In genomic region chr14:70812124-70812818, GRCh38 we compare ENCODE assay signal across 2 cellular contexts.
TF ChIP-seq lines count a peak whose summit lies in the region.

No MANE protein-coding gene starts in this region.

TF ChIP-seq in GM12891, 5 proteins besides CTCF, POLR2A, EP300 and RAD21:
- TF ChIP-seq PAX5 (IDR thresholded peaks at IDR 0.05; ENCODE audit: insufficient read depth, low read length, severe bottlenecking) (no peak), POU2F2 (IDR thresholded peaks at IDR 0.05; ENCODE audit: low read depth, low read length) (no peak), TAF1 (IDR thresholded peaks at IDR 0.05; ENCODE audit: low read depth, low read length) (no peak), POLR2AphosphoS5 (IDR thresholded peaks at IDR 0.05; ENCODE audit: low read depth, low read length) (no peak), SPI1 (IDR thresholded peaks at IDR 0.05; ENCODE audit: low read depth, low read length) (no peak)

TF ChIP-seq in H1, 55 proteins besides CTCF, POLR2A, EP300 and RAD21:
- no peak for TF ChIP-seq USF2 (IDR thresholded peaks at IDR 0.05; ENCODE audit: low read length)
- no peak for TF ChIP-seq BACH1 (IDR thresholded peaks at IDR 0.05; ENCODE audit: low read length)
- no peak for TF ChIP-seq TBP (IDR thresholded peaks at IDR 0.05; ENCODE audit: low read depth, low read length)
- TF ChIP-seq CTBP2 (IDR thresholded peaks at IDR 0.05; ENCODE audit: borderline replicate concordance, insufficient read depth, insufficient read length, low read length), result no peak
- no peak for TF ChIP-seq TEAD4 (IDR thresholded peaks at IDR 0.05; ENCODE audit: low read depth, low read length)
- no peak for TF ChIP-seq TCF12 (IDR thresholded peaks at IDR 0.05; ENCODE audit: low read depth, low read length)
- TF ChIP-seq HDAC6 (IDR thresholded peaks at IDR 0.05; ENCODE audit: low read depth, low read length), result no peak
- no peak for TF ChIP-seq CREB1 (IDR thresholded peaks at IDR 0.05)
- TF ChIP-seq GTF2F1 (IDR thresholded peaks at IDR 0.05; ENCODE audit: borderline replicate concordance, low read depth, low read length), result no peak
- TF ChIP-seq EZH2 (IDR thresholded peaks at IDR 0.05; ENCODE audit: low read depth, low read length, severe bottlenecking), result no peak
- TF ChIP-seq RNF2 (IDR thresholded peaks at IDR 0.05; ENCODE audit: borderline replicate concordance, low read depth, low read length, missing control alignments, poor library complexity, severe bottlenecking), result no peak
- no peak for TF ChIP-seq SIRT6 (IDR thresholded peaks at IDR 0.05; ENCODE audit: low read length)
- no peak for TF ChIP-seq E2F6 (IDR thresholded peaks at IDR 0.05)
- TF ChIP-seq CEBPB (IDR thresholded peaks at IDR 0.05; ENCODE audit: low read depth, low read length), result no peak
- TF ChIP-seq PHF8 (conservative IDR thresholded peaks at IDR 0.05; ENCODE audit: low read depth, low read length), result no peak
